1 cellular context compared by ENCODE assay signal in genomic region chr1:234599617-234600417, GRCh38.
TF ChIP-seq lines count a peak whose summit lies in the region.

No MANE protein-coding gene starts in this region.

TF ChIP-seq in IMR-90, 13 proteins besides CTCF, POLR2A, EP300 and RAD21:
- TF ChIP-seq CHD1 (IDR thresholded peaks at IDR 0.05; ENCODE audit: low read depth, low read length) = 0 out of 2 replicates have a peak, but pooled peaks have one; percentile 6
- TF ChIP-seq MXI1 (IDR thresholded peaks at IDR 0.05; ENCODE audit: borderline replicate concordance, low read depth, low read length) = peak; percentile 81; the same call in 1 of the 2 replicates
- no peak for TF ChIP-seq RCOR1 (IDR thresholded peaks at IDR 0.05; ENCODE audit: insufficient replicate concordance, low read length)
- TF ChIP-seq SMC3 (IDR thresholded peaks at IDR 0.05; ENCODE audit: low read depth, low read length) = no peak
- no peak for TF ChIP-seq ELK1 (IDR thresholded peaks at IDR 0.05; ENCODE audit: borderline replicate concordance, low read depth, low read length)
- peak; percentile 49; the same call in 1 of the 2 replicates for TF ChIP-seq MAZ (IDR thresholded peaks at IDR 0.05; ENCODE audit: borderline replicate concordance, low read depth, low read length)
- peak; percentile 64 for TF ChIP-seq BHLHE40 (IDR thresholded peaks at IDR 0.05; ENCODE audit: low read depth, low read length)
